In the genomic region with DNA sequence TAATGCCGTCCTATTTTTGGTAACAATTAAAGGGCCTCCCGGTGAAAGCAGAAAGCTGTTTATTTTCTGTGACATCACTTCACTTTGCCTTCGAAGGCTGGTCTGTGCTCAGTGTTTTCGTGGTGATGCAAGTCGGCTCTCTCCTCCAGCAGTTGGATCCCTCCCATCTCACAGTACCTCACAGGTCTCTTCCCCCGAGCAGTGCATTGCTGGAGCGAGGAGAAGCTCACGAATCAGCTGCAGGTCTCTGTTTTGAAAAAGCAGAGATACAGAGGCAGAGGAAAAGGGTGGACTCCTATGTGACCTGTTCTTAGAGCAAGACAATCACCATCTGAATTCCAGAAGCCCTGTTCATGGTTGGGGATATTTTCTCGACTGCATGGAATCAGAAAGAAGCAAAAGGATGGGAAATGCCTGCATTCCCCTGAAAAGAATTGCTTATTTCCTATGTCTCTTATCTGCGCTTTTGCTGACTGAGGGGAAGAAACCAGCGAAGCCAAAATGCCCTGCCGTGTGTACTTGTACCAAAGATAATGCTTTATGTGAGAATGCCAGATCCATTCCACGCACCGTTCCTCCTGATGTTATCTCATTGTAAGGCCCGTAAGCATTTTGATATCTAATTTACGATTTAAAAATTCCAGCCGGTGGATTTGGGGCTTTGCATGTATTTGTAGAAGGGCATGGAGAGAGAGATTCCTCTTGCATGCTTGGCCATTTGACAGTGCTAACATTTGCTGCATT, we compare ENCODE assay signal across 13 cellular contexts. TPM values are rescaled to one million over a fixed set of nuclear protein-coding genes. Genes with fewer than 3 reads are reported as not detected.
A peak's percentile ranks its signal among the peaks of the same experiment; 100 is the strongest.
DNase-seq lines count a peak whose midpoint lies in the region; ATAC-seq and TF ChIP-seq lines count a peak whose summit lies in the region.
"Had no signal": no experiment of that assay in that cellular context is flagged by ENCODE, and none has a peak within 500 bp of the region (broad histone marks: within the 10 kb centered on the region; RNA-seq: fewer than 3 reads in every experiment).

LGI1 (plus strand) TSS at position 171 of the 744 bp plus-strand sequence; CDS start at position 380, 209 bp downstream.

- peak in 1 of 2 experiments; percentile 46; a peak in 1 of 4 replicates for TF ChIP-seq EP300 in SK-N-SH (IDR thresholded peaks at IDR 0.05; ENCODE audit: borderline replicate concordance in 1 of 2, low read depth in 1 of 2, low read length in 1 of 2)

- H3F3A ChIP-seq in SK-N-SH (replicated peaks; ENCODE audit: insufficient read depth): no peaks in the 10 kb centered on the region

- no peaks in the 10 kb centered on the region for H3K79me2 ChIP-seq in ACC112 (ENCODE audit: control insufficient read depth, insufficient read depth, low read length, unreplicated experiment)
- no peaks in the 10 kb centered on the region for H3K79me2 ChIP-seq in SK-N-SH (ENCODE audit: insufficient read depth)

- no peak for ATAC-seq in HG03039 (IDR thresholded peaks at IDR 0.05; ENCODE audit: unreplicated experiment)

- 19% methylated on average over 17 of the region's 17 CpGs for WGBS in SK-N-SH (ENCODE audit: low lambda C conversion rate)

- POLR2A ChIA-PET in SK-N-SH (lab: Yijun Ruan, JAX): no interaction called here

- TF ChIP-seq CTCF in SK-N-SH (IDR thresholded peaks at IDR 0.05) (no peak), fibroblast of mammary gland (conservative IDR thresholded peaks at IDR 0.05; ENCODE audit: control insufficient read depth, insufficient read depth, low read depth, low read length) (no peak), WERI-Rb-1 (IDR thresholded peaks at IDR 0.05; ENCODE audit: low read depth, low read length) (no peak)

- CTCF ChIA-PET in SK-N-SH (lab: Yijun Ruan, JAX): interaction anchor here (0.8 to 3.4 kb wide), 8 partner anchors 9 to 216 kb away, joined by 3 to 12 read pairs (median 4); no protein-coding TSS in a partner anchor

- H3K4me3 ChIP-seq in ACC112 (ENCODE audit: low read depth, low read length) (peak within 1 kb of the TSS; percentile 65), SK-N-SH (ENCODE audit: low read depth in 2 of 2, low read length in 1 of 2) (peak within 1 kb of the TSS in 1 of 2 experiments; percentile 23; a peak in 1 of 4 replicates), fibroblast of mammary gland (ENCODE audit: control insufficient read depth, low read depth, low read length) (no peak within 1 kb of the TSS), neuron (ENCODE audit: low read length) (no peak within 1 kb of the TSS), WERI-Rb-1 (ENCODE audit: low read depth, low read length) (no peak within 1 kb of the TSS)

- peak within 1 kb of the TSS; percentile 59; the same call in 1 of the 2 replicates for H3K4me2 ChIP-seq in SK-N-SH

- no peaks in the 10 kb centered on the region for H4K20me1 ChIP-seq in SK-N-SH (ENCODE audit: insufficient read depth)

- no peak within 1 kb of the TSS for H2AFZ ChIP-seq in ACC112 (ENCODE audit: low read length, unreplicated experiment)
- H2AFZ ChIP-seq in SK-N-SH (ENCODE audit: low read depth): peak within 1 kb of the TSS; percentile 44; the same call in 1 of the 2 replicates
- H2AFZ ChIP-seq in neuron (ENCODE audit: low read depth, low read length): peak within 1 kb of the TSS; percentile 40

- H3K9me3 ChIP-seq in SK-N-SH (no peaks in the 10 kb centered on the region), neuron (ENCODE audit: low read length) (no peaks in the 10 kb centered on the region), WERI-Rb-1 (ENCODE audit: severe bottlenecking) (no peaks in the 10 kb centered on the region)
- H3K9me3 ChIP-seq: uterus had no signal

- H3K9ac ChIP-seq in SK-N-SH: no peak within 1 kb of the TSS

- TF ChIP-seq RAD21 in SK-N-SH (IDR thresholded peaks at IDR 0.05; ENCODE audit: low read length): no peak

- DNase-seq in SK-N-SH (peak; percentile 36), fibroblast of mammary gland (ENCODE audit: low read depth) (peak; percentile 6), COLO668 (lab: John Stamatoyannopoulos, UW; ENCODE audit: unreplicated experiment) (no peak), NCI-H446 (lab: John Stamatoyannopoulos, UW) (no peak), WERI-Rb-1 (no peak)
- DNase-seq: activated CD4-positive, alpha-beta memory T cell treated with anti-CD3 and anti-CD28 coated beads for 36 hours; NCI-H2081 treated with DMSO at 0.1 percent for 48 hours; SIG-M5; uterus had no signal

- H3K4me1 ChIP-seq in ACC112 (ENCODE audit: control insufficient read depth, insufficient read depth, low read length, unreplicated experiment) (peaks cover 9% of the 10 kb centered on the region), SK-N-SH (ENCODE audit: control insufficient read depth in 1 of 2, insufficient read depth in 2 of 2, low read depth in 1 of 2, low read length in 1 of 2) (peaks cover 0 to 29% of the 10 kb centered on the region in 2 experiments; a peak in 2 of 4 replicates), neuron (ENCODE audit: insufficient read depth, low read length) (peaks cover 6% of the 10 kb centered on the region)
- H3K4me1 ChIP-seq: uterus had no signal

- no peaks in the 10 kb centered on the region for H3K9me2 ChIP-seq in SK-N-SH

- H3K36me3 ChIP-seq in ACC112 (ENCODE audit: insufficient read depth, low read length) (no peaks in the 10 kb centered on the region), SK-N-SH (replicated peaks in 1 of 2; ENCODE audit: control insufficient read depth in 1 of 2, insufficient read depth in 2 of 2, low read length in 1 of 2) (no peaks in the 10 kb centered on the region), neuron (ENCODE audit: insufficient read depth, low read length) (no peaks in the 10 kb centered on the region), WERI-Rb-1 (no peaks in the 10 kb centered on the region)
- H3K36me3 ChIP-seq: uterus had no signal

- no peak within 1 kb of the TSS for H3K27ac ChIP-seq in ACC112 (ENCODE audit: low read depth, low read length)
- peak within 1 kb of the TSS in 1 of 2 experiments; percentile 47; a peak in 1 of 4 replicates for H3K27ac ChIP-seq in SK-N-SH (ENCODE audit: low read depth in 2 of 2, low read length in 1 of 2)
- H3K27ac ChIP-seq in WERI-Rb-1: no peak within 1 kb of the TSS
- H3K27ac ChIP-seq: uterus had no signal

- H3K27me3 ChIP-seq in ACC112 (ENCODE audit: insufficient read depth, low read length): peaks cover 6% of the 10 kb centered on the region; the same call in 1 of the 2 replicates
- no peaks in the 10 kb centered on the region for H3K27me3 ChIP-seq in SK-N-SH (ENCODE audit: insufficient read depth)
- H3K27me3 ChIP-seq in neuron (ENCODE audit: insufficient read depth, low read length): peaks cover 16% of the 10 kb centered on the region
- H3K27me3 ChIP-seq in WERI-Rb-1 (ENCODE audit: insufficient read depth, low read depth, severe bottlenecking): no peaks in the 10 kb centered on the region
- H3K27me3 ChIP-seq: uterus had no signal

TF ChIP-seq in SK-N-SH, 30 proteins besides CTCF, POLR2A, EP300 and RAD21:
- TF ChIP-seq YY1 (IDR thresholded peaks at IDR 0.05; ENCODE audit: low read depth) (no peak), PBX3 (IDR thresholded peaks at IDR 0.05) (no peak), GATA2 (CRISPR knock-in tag; IDR thresholded peaks at IDR 0.05) (peak; percentile 89), RCOR1 (IDR thresholded peaks at IDR 0.05; ENCODE audit: low read length) (peak; percentile 73; the same call in 1 of the 2 replicates)

RNA-seq across cellular contexts. Expression of gene LGI1, which starts in this region (rescaled TPM):
- 0.03 TPM in 1 of 2 replicates, not detected in the other for polyA plus RNA-seq in SK-N-SH (2012; rRNA removed)
- polyA plus RNA-seq in SK-N-SH (2012; cell fraction: cytosol; rRNA removed): 0.05 and 0.13 TPM in 2 replicates
- not detected in 2 replicates for polyA plus RNA-seq in SK-N-SH (2012; cell fraction: nucleus; rRNA removed)
- polyA plus RNA-seq: AG04450 had no signal

Comparison
In these comparisons a context has a peak if more than half of its experiments do, and no peak if none do; other contexts are left out.
1. Peak in DNase-seq and H3K4me2 ChIP-seq in SK-N-SH; RNA of the gene not detected or under 1 TPM.